Comparison of ENCODE assay signal across 13 cellular contexts in the genomic region with DNA sequence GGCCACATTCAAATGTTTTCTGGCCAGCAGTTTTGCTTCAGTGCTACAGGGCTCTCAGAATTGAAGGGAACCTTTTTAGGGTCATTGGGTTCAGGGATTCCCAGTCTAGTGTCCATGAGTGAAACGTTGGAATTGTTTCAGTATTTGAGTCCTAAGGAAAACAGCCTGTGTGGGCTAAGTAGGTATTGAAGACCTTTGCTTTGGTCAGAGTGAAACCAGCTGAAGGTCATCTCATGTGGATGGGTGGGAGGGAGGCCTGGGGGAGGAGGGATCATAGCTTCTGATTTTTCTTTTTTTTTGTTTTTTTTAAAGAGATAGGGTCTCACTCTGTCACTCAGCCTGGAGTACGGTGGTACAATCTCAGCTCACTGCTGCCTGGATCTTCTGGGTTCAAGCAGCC. TPM values are rescaled to one million over a fixed set of nuclear protein-coding genes. Genes with fewer than 3 reads are reported as not detected.
DNase-seq lines count a peak whose midpoint lies in the region; ATAC-seq and TF ChIP-seq lines count a peak whose summit lies in the region.
"Had no signal": no experiment of that assay in that cellular context is flagged by ENCODE, and none has a peak within 500 bp of the region (broad histone marks: within the 10 kb centered on the region; RNA-seq: fewer than 3 reads in every experiment).

No MANE protein-coding gene starts in this region.

- no peak for DNase-seq in activated CD4-positive, alpha-beta T cell treated with anti-CD3 and anti-CD28 coated beads for 36 hours
- DNase-seq in activated CD4-positive, alpha-beta T cell treated with anti-CD3 and anti-CD28 coated beads for 4 hours, result no peak
- DNase-seq in mesenchymal stem cell, result peak; percentile 19
- DNase-seq in stimulated activated naive CD8-positive, alpha-beta T cell treated with anti-CD3 and anti-CD28 coated beads, Interleukin-15, amount 100 ng/mL, for 72 hours, result no peak
- DNase-seq in CD1c-positive myeloid dendritic cell (ENCODE audit: extremely low spot score), result no peak
- no peak for DNase-seq in H4 (ENCODE audit: low spot score)
- DNase-seq: amniotic stem cell, NCI-H2029 treated with DMSO at 0.1 percent for 48 hours, SW 1271 had no signal

- H3K4me3 ChIP-seq in mesenchymal stem cell (ENCODE audit: insufficient read depth in 1 of 2, low read depth in 1 of 2, low read length in 2 of 2), result no peak overlapping the region

- H2BK5ac ChIP-seq in mesenchymal stem cell (ENCODE audit: low read depth, low read length, poor library complexity, severe bottlenecking), result no peak overlapping the region

- H3K9me3 ChIP-seq in mesenchymal stem cell (ENCODE audit: control insufficient read depth, low read length), result peaks cover 2% of the 10 kb centered on the region

- intact Hi-C loops in activated CD4-positive, alpha-beta T cell treated with anti-CD3 and anti-CD28 coated beads for 36 hours (cut with DNase I, micrococcal nuclease), result no loop called here

- no peak for TF ChIP-seq CTCF in brain (conservative IDR thresholded peaks at IDR 0.05)

- H3K4ac ChIP-seq in mesenchymal stem cell (ENCODE audit: low read depth in 1 of 2, low read length in 2 of 2), result peak overlapping the region in 1 of 2 experiments; percentile 5

- H3K27ac ChIP-seq in mesenchymal stem cell (ENCODE audit: low read length, poor library complexity, severe bottlenecking), result no peak overlapping the region
- H3K27ac ChIP-seq: 22Rv1, epithelial cell of prostate had no signal

- H3K27me3 Mint-ChIP-seq in activated CD4-positive, alpha-beta T cell treated with anti-CD3 and anti-CD28 coated beads for 36 hours, result no peaks in the 10 kb centered on the region
- H3K27me3 Mint-ChIP-seq in brain, result peaks cover 2% of the 10 kb centered on the region
- no peaks in the 10 kb centered on the region for H3K27me3 Mint-ChIP-seq in stimulated activated naive CD8-positive, alpha-beta T cell treated with anti-CD3 and anti-CD28 coated beads, Interleukin-15, amount 100 ng/mL, for 72 hours

- H3K36me3 ChIP-seq in mesenchymal stem cell (ENCODE audit: control insufficient read depth in 1 of 2, insufficient read depth in 2 of 2, low read depth in 1 of 2, low read length in 2 of 2), result no peaks in the 10 kb centered on the region

- no peak for ATAC-seq in activated CD4-positive, alpha-beta T cell treated with anti-CD3 and anti-CD28 coated beads for 36 hours
- ATAC-seq in stimulated activated naive CD8-positive, alpha-beta T cell treated with anti-CD3 and anti-CD28 coated beads, Interleukin-15, amount 100 ng/mL, for 72 hours, result no peak
- no peak for ATAC-seq in HG02970 (IDR thresholded peaks at IDR 0.05; ENCODE audit: low FRiP score, unreplicated experiment)

- H3K14ac ChIP-seq in mesenchymal stem cell (ENCODE audit: low read length in 2 of 2), result no peak overlapping the region

- H3K9me3 Mint-ChIP-seq in activated CD4-positive, alpha-beta T cell treated with anti-CD3 and anti-CD28 coated beads for 36 hours (ENCODE audit: low read depth), result peaks cover 7% of the 10 kb centered on the region
- peaks cover 0 to 38% (median 21%) of the 10 kb centered on the region in 5 experiments for H3K9me3 Mint-ChIP-seq in brain
- peaks cover 0 to 10% of the 10 kb centered on the region in 2 donors for H3K9me3 Mint-ChIP-seq in stimulated activated naive CD8-positive, alpha-beta T cell treated with anti-CD3 and anti-CD28 coated beads, Interleukin-15, amount 100 ng/mL, for 72 hours

- H2BK120ac ChIP-seq in mesenchymal stem cell (ENCODE audit: low read depth, low read length), result peak overlapping the region; percentile 58

- no peak overlapping the region for H3K23ac ChIP-seq in mesenchymal stem cell (ENCODE audit: low read length in 2 of 2)

- peaks cover 52% of the 10 kb centered on the region for H3K79me1 ChIP-seq in mesenchymal stem cell (replicated peaks; ENCODE audit: low read length, poor library complexity, severe bottlenecking)

- peaks cover 90% of the 10 kb centered on the region for H3K4me1 Mint-ChIP-seq in activated CD4-positive, alpha-beta T cell treated with anti-CD3 and anti-CD28 coated beads for 36 hours
- H3K4me1 Mint-ChIP-seq in brain, result peaks cover 20% of the 10 kb centered on the region
- peaks cover 100% of the 10 kb centered on the region for H3K4me1 Mint-ChIP-seq in stimulated activated naive CD8-positive, alpha-beta T cell treated with anti-CD3 and anti-CD28 coated beads, Interleukin-15, amount 100 ng/mL, for 72 hours

- peak overlapping the region; percentile 41 to 79 for H3K18ac ChIP-seq in mesenchymal stem cell (ENCODE audit: low read depth in 1 of 2, low read length in 2 of 2)

- POLR2A ChIA-PET in activated CD4-positive, alpha-beta T cell treated with anti-CD3 and anti-CD28 coated beads for 36 hours (lab: Charles Lee), result interaction anchor here (0.9 to 1.4 kb wide), 2 partner anchors 15 to 16 kb away, joined by 4 read pairs; no protein-coding TSS in a partner anchor

- no peak overlapping the region for H4K8ac ChIP-seq in mesenchymal stem cell (ENCODE audit: low read length)

- H3K4me2 ChIP-seq in mesenchymal stem cell (ENCODE audit: low read length, poor library complexity, severe bottlenecking), result no peak overlapping the region

- H2BK15ac ChIP-seq in mesenchymal stem cell (ENCODE audit: low read depth, poor library complexity, severe bottlenecking), result peak overlapping the region; percentile 68

- H4K91ac ChIP-seq in mesenchymal stem cell (ENCODE audit: low read length), result no peak overlapping the region

- H3K27me3 ChIP-seq in mesenchymal stem cell (ENCODE audit: control insufficient read depth in 1 of 2, insufficient read depth in 1 of 2, low read length in 2 of 2), result no peaks in the 10 kb centered on the region

- H3K4me3 Mint-ChIP-seq in activated CD4-positive, alpha-beta T cell treated with anti-CD3 and anti-CD28 coated beads for 36 hours, result no peak overlapping the region
- H3K4me3 Mint-ChIP-seq in brain, result no peak overlapping the region
- H3K4me3 Mint-ChIP-seq in stimulated activated naive CD8-positive, alpha-beta T cell treated with anti-CD3 and anti-CD28 coated beads, Interleukin-15, amount 100 ng/mL, for 72 hours, result peak overlapping the region; percentile 22 to 47

- H3K36me3 Mint-ChIP-seq in activated CD4-positive, alpha-beta T cell treated with anti-CD3 and anti-CD28 coated beads for 36 hours (ENCODE audit: low read depth), result peaks cover 55% of the 10 kb centered on the region
- H3K36me3 Mint-ChIP-seq in brain, result peaks cover 32% of the 10 kb centered on the region

- H2BK12ac ChIP-seq in mesenchymal stem cell (ENCODE audit: low read length in 2 of 2), result peak overlapping the region; percentile 11 to 83

- peak overlapping the region; percentile 43 for H3K27ac Mint-ChIP-seq in activated CD4-positive, alpha-beta T cell treated with anti-CD3 and anti-CD28 coated beads for 36 hours
- peak overlapping the region; percentile 11 to 86 (median 56) for H3K27ac Mint-ChIP-seq in brain
- peak overlapping the region; percentile 47 to 71 for H3K27ac Mint-ChIP-seq in stimulated activated naive CD8-positive, alpha-beta T cell treated with anti-CD3 and anti-CD28 coated beads, Interleukin-15, amount 100 ng/mL, for 72 hours

- WGBS in mesenchymal stem cell, result 71% methylated on average over 2 of the region's 2 CpGs

- peaks cover 19% of the 10 kb centered on the region for H3K4me1 ChIP-seq in mesenchymal stem cell (ENCODE audit: control insufficient read depth, insufficient read depth, low read depth, low read length)

- H2AFZ ChIP-seq in mesenchymal stem cell (ENCODE audit: low read depth, low read length), result no peak overlapping the region

- H2AK5ac ChIP-seq in mesenchymal stem cell (ENCODE audit: low read length, severe bottlenecking), result peak overlapping the region; percentile 13

- CTCF ChIA-PET in activated CD4-positive, alpha-beta T cell treated with anti-CD3 and anti-CD28 coated beads for 36 hours (lab: Charles Lee), result interaction anchor here (0.7 kb wide), 1 partner anchor 16 kb away, joined by 3 read pairs; no protein-coding TSS in a partner anchor

- H3K9ac ChIP-seq in mesenchymal stem cell (ENCODE audit: low read length), result no peak overlapping the region

RNA-seq across cellular contexts. Expression of a gene that starts 20.2 kb away (rescaled TPM):
- 10 to 100 TPM; 28.6 to 31.7 TPM for total RNA-seq in activated CD4-positive, alpha-beta T cell treated with anti-CD3 and anti-CD28 coated beads for 36 hours
- polyA plus RNA-seq in brain (ENCODE audit: insufficient read depth, low read depth, low replicate concordance), result 4.5 TPM
- polyA plus RNA-seq in mesenchymal stem cell (2013, experiment 1 of 2), result 22.1 TPM
- polyA plus RNA-seq in mesenchymal stem cell (2013, experiment 2 of 2), result 24.1 TPM
- total RNA-seq in H4 (2014; rRNA removed; shearing (Covaris generic)), result 18.7 and 21.9 TPM in 2 replicates

Comparison
In these comparisons a context has a peak if more than half of its experiments do, and no peak if none do; other contexts are left out.
1. H3K4me3 Mint-ChIP-seq: peak in stimulated activated naive CD8-positive, alpha-beta T cell treated with anti-CD3 and anti-CD28 coated beads, Interleukin-15, amount 100 ng/mL, for 72 hours (2 of 2); none in activated CD4-positive, alpha-beta T cell treated with anti-CD3 and anti-CD28 coated beads for 36 hours (single experiment) and brain (0 of 5).
2. Peak in every context shown above with its lines, with median percentiles within 50 percentile points of each other: H3K27ac Mint-ChIP-seq.